ENCODE assay signal across 21 cellular contexts in genomic region chr3:100570811-100571210, GRCh38. TPM values are rescaled to one million over a fixed set of nuclear protein-coding genes. Genes with fewer than 3 reads are reported as not detected.
A peak's percentile ranks its signal among the peaks of the same experiment; 100 is the strongest.
DNase-seq lines count a peak whose midpoint lies in the region; ATAC-seq and TF ChIP-seq lines count a peak whose summit lies in the region.
"Had no signal": no experiment of that assay in that cellular context is flagged by ENCODE, and none has a peak within 500 bp of the region (broad histone marks: within the 10 kb centered on the region; RNA-seq: fewer than 3 reads in every experiment).

No MANE protein-coding gene starts in this region.

- H3K4me1 ChIP-seq in adipocyte (ENCODE audit: control insufficient read depth, insufficient read depth, low read length): peaks cover 19% of the 10 kb centered on the region
- H3K4me1 ChIP-seq: BE2C had no signal

- POLR2A ChIA-PET in activated CD4-positive, alpha-beta T cell treated with anti-CD3 and anti-CD28 coated beads for 36 hours (lab: Charles Lee): no interaction called here

- H3K27me3 Mint-ChIP-seq in activated CD4-positive, alpha-beta T cell treated with anti-CD3 and anti-CD28 coated beads for 36 hours: peaks cover 2% of the 10 kb centered on the region

- H3K9ac ChIP-seq in adipocyte (ENCODE audit: low read length): no peak overlapping the region
- H3K9ac ChIP-seq: BLaER1 treated with 17β-estradiol and CSF1 and Interleukin-3, amounts not matched to agents 10 nM and 100 nM had no signal

- H3K36me3 ChIP-seq in adipocyte (ENCODE audit: control insufficient read depth, insufficient read depth, low read length, severe bottlenecking): peaks cover 20% of the 10 kb centered on the region
- H3K36me3 ChIP-seq: BE2C; BLaER1 treated with 17β-estradiol and CSF1 and Interleukin-3, amounts not matched to agents 10 nM and 100 nM had no signal

- H3K9me3 ChIP-seq in adipocyte (ENCODE audit: control insufficient read depth, low read length): no peaks in the 10 kb centered on the region
- H3K9me3 ChIP-seq: BE2C; BLaER1 treated with 17β-estradiol and CSF1 and Interleukin-3, amounts not matched to agents 10 nM and 100 nM had no signal

- ATAC-seq in GM19463 (IDR thresholded peaks at IDR 0.05; ENCODE audit: unreplicated experiment): no peak
- no peak for ATAC-seq in activated CD4-positive, alpha-beta T cell treated with anti-CD3 and anti-CD28 coated beads for 36 hours
- ATAC-seq: GM23338, HCT116 had no signal

- H3K9me3 Mint-ChIP-seq in activated CD4-positive, alpha-beta T cell treated with anti-CD3 and anti-CD28 coated beads for 36 hours (ENCODE audit: low read depth): no peaks in the 10 kb centered on the region
- H3K9me3 Mint-ChIP-seq: CD4-positive, alpha-beta T cell; CD8-positive, alpha-beta memory T cell; GM23338; H9 had no signal

- DNase-seq in GM03348 (ENCODE audit: low spot score) (peak; percentile 21), adipocyte (ENCODE audit: low read depth) (peak; percentile 54), fibroblast of mammary gland (ENCODE audit: low read depth) (peak; percentile 37), GM19238 (ENCODE audit: insufficient read length, low spot score) (no peak)
- no peak for DNase-seq in activated CD4-positive, alpha-beta T cell treated with anti-CD3 and anti-CD28 coated beads for 36 hours
- DNase-seq: AML-193; BE2C; CD4-positive, alpha-beta T cell; CD8-positive, alpha-beta memory T cell; DMS 273 treated with DMSO at 0.1 percent for 48 hours; DMS79; EL; GDM1; H9 had no signal

- no peaks in the 10 kb centered on the region for H3K4me1 Mint-ChIP-seq in activated CD4-positive, alpha-beta T cell treated with anti-CD3 and anti-CD28 coated beads for 36 hours
- H3K4me1 Mint-ChIP-seq: CD8-positive, alpha-beta memory T cell; GM23338; H9 had no signal

- no peaks in the 10 kb centered on the region for H3K27me3 ChIP-seq in adipocyte (replicated peaks; ENCODE audit: control insufficient read depth, insufficient read depth, low read length)
- H3K27me3 ChIP-seq: BE2C; BLaER1 treated with 17β-estradiol and CSF1 and Interleukin-3, amounts not matched to agents 10 nM and 100 nM had no signal

- intact Hi-C loops in activated CD4-positive, alpha-beta T cell treated with anti-CD3 and anti-CD28 coated beads for 36 hours (cut with DNase I, micrococcal nuclease): no loop called here

- no peaks in the 10 kb centered on the region for H3K36me3 Mint-ChIP-seq in activated CD4-positive, alpha-beta T cell treated with anti-CD3 and anti-CD28 coated beads for 36 hours (ENCODE audit: low read depth)
- H3K36me3 Mint-ChIP-seq: CD8-positive, alpha-beta memory T cell had no signal

- H3K4me3 Mint-ChIP-seq in activated CD4-positive, alpha-beta T cell treated with anti-CD3 and anti-CD28 coated beads for 36 hours: no peak overlapping the region
- H3K4me3 Mint-ChIP-seq: CD14-positive monocyte; CD4-positive, alpha-beta T cell; CD8-positive, alpha-beta memory T cell; GM23338; H9 had no signal

- no peak for TF ChIP-seq CTCF in fibroblast of mammary gland (conservative IDR thresholded peaks at IDR 0.05; ENCODE audit: control insufficient read depth, insufficient read depth, low read depth, low read length)

- CTCF ChIA-PET in activated CD4-positive, alpha-beta T cell treated with anti-CD3 and anti-CD28 coated beads for 36 hours (lab: Charles Lee): interaction anchor here (1.1 to 1.6 kb wide), 2 partner anchors 12 to 67 kb away, joined by 3 to 5 read pairs; no protein-coding TSS in a partner anchor

- no peak overlapping the region for H3K4me3 ChIP-seq in adipocyte (ENCODE audit: low read length)
- H3K4me3 ChIP-seq in fibroblast of mammary gland (ENCODE audit: control insufficient read depth, low read depth, low read length): no peak overlapping the region
- H3K4me3 ChIP-seq: BLaER1 treated with 17β-estradiol and CSF1 and Interleukin-3, amounts not matched to agents 10 nM and 100 nM; GM23338 had no signal

- H3K27ac Mint-ChIP-seq in activated CD4-positive, alpha-beta T cell treated with anti-CD3 and anti-CD28 coated beads for 36 hours: no peak overlapping the region
- H3K27ac Mint-ChIP-seq: CD14-positive monocyte; CD4-positive, alpha-beta T cell; CD8-positive, alpha-beta memory T cell; GM23338 had no signal

RNA-seq across cellular contexts. Expression of gene ADGRG7, which starts 38.6 kb away (rescaled TPM):
- not detected for total RNA-seq in activated CD4-positive, alpha-beta T cell treated with anti-CD3 and anti-CD28 coated beads for 36 hours
- total RNA-seq: A172; CD4-positive, alpha-beta T cell; CD8-positive, alpha-beta memory T cell; GM23338; H4; H9 had no signal

Comparison
In these comparisons a context has a peak if more than half of its experiments do, and no peak if none do; other contexts are left out.
1. DNase-seq: peak in GM03348 (single experiment), adipocyte (single experiment) and fibroblast of mammary gland (single experiment); none in GM19238 (single experiment) and activated CD4-positive, alpha-beta T cell treated with anti-CD3 and anti-CD28 coated beads for 36 hours (single experiment).